In genomic region chr22:23414727-23415489, GRCh38 we compare ENCODE assay signal across 21 cellular contexts.
"Had no signal": no experiment of that assay in that cellular context is flagged by ENCODE, and none has a peak within 500 bp of the region (broad histone marks: within the 10 kb centered on the region; RNA-seq: fewer than 3 reads in every experiment).

No MANE protein-coding gene starts in this region.

- H3K9me3 ChIP-seq: left ventricle myocardium inferior, right lobe of liver, testis had no signal

- H3K9ac ChIP-seq: parathyroid adenoma had no signal

- DNase-seq: activated CD8-positive, alpha-beta memory T cell treated with anti-CD3 and anti-CD28 coated beads for 24 hours; activated CD8-positive, alpha-beta memory T cell treated with anti-CD3 and anti-CD28 coated beads, Interleukin-2, amount 50 U/mL, for 4 hours; activated naive CD4-positive, alpha-beta T cell treated with Interleukin-2 at 50 U/mL for 16 hours; activated T-cell treated with anti-CD3 and anti-CD28 coated beads, Interleukin-2, amount 50 U/mL, for 24 hours; amygdala; dermis blood vessel endothelial cell; effector CD8-positive, alpha-beta T cell; foreskin keratinocyte; kidney glomerular epithelial cell; left ventricle myocardium inferior; nephron progenitor cell; nucleus accumbens; right lobe of liver; stimulated activated CD4-positive, alpha-beta T cell treated with anti-CD3 and anti-CD28 coated beads, Interleukin-2, amount 100 ng/mL, for 24 hours; stimulated activated naive CD8-positive, alpha-beta T cell treated with anti-CD3 and anti-CD28 coated beads, Interleukin-15, amount 100 ng/mL, for 72 hours; T-helper 1 cell; testis had no signal

- H3K4me1 ChIP-seq: foreskin keratinocyte, left ventricle myocardium inferior, parathyroid adenoma, right lobe of liver, testis had no signal

- H3K4me3 Mint-ChIP-seq: activated T-cell treated with anti-CD3 and anti-CD28 coated beads, Interleukin-2, amount 50 U/mL, for 24 hours; nephron progenitor cell; stimulated activated effector memory CD8-positive, alpha-beta T cell treated with anti-CD3 and anti-CD28 coated beads, Interleukin-12 subunit alpha, Interleukin-12 subunit beta, amount 100 ng/mL, for 72 hours; stimulated activated naive CD8-positive, alpha-beta T cell treated with anti-CD3 and anti-CD28 coated beads, Interleukin-15, amount 100 ng/mL, for 72 hours had no signal

- ATAC-seq: foreskin keratinocyte; stimulated activated effector memory CD8-positive, alpha-beta T cell treated with anti-CD3 and anti-CD28 coated beads, Interleukin-12 subunit alpha, Interleukin-12 subunit beta, amount 100 ng/mL, for 72 hours; stimulated activated naive CD8-positive, alpha-beta T cell treated with anti-CD3 and anti-CD28 coated beads, Interleukin-15, amount 100 ng/mL, for 72 hours had no signal

- H3K36me3 Mint-ChIP-seq: stimulated activated effector memory CD8-positive, alpha-beta T cell treated with anti-CD3 and anti-CD28 coated beads, Interleukin-12 subunit alpha, Interleukin-12 subunit beta, amount 100 ng/mL, for 72 hours had no signal

- H3K4me3 ChIP-seq: left ventricle myocardium inferior, right lobe of liver, skin epidermis, testis had no signal

- H3K27me3 ChIP-seq: right lobe of liver, testis had no signal

- H3K36me3 ChIP-seq: left ventricle myocardium inferior, right lobe of liver had no signal

- H3K9me3 Mint-ChIP-seq: activated T-cell treated with anti-CD3 and anti-CD28 coated beads, Interleukin-2, amount 50 U/mL, for 24 hours; activated T-helper 2 cell treated with anti-CD3 and anti-CD28 coated beads, Interferon-gamma antibody, Interleukin-2, Interleukin-4, amounts not matched to agents 10 μg/mL and 5 μg/mL and 100 μg/mL, durations not matched to agents 14 hours and 24 hours and 36 hours; stimulated activated effector memory CD8-positive, alpha-beta T cell treated with anti-CD3 and anti-CD28 coated beads, Interleukin-12 subunit alpha, Interleukin-12 subunit beta, amount 100 ng/mL, for 72 hours; stimulated activated naive CD8-positive, alpha-beta T cell treated with anti-CD3 and anti-CD28 coated beads, Interleukin-15, amount 100 ng/mL, for 72 hours had no signal

- H3K27me3 Mint-ChIP-seq: activated T-cell treated with anti-CD3 and anti-CD28 coated beads, Interleukin-2, amount 50 U/mL, for 24 hours had no signal

- H3K27ac ChIP-seq: foreskin keratinocyte, left ventricle myocardium inferior, parathyroid adenoma, right lobe of liver, skin epidermis, testis had no signal

- H3K79me2 ChIP-seq: parathyroid adenoma had no signal

- H3K27ac Mint-ChIP-seq: activated T-cell treated with anti-CD3 and anti-CD28 coated beads, Interleukin-2, amount 50 U/mL, for 24 hours; activated T-helper 2 cell treated with anti-CD3 and anti-CD28 coated beads, Interferon-gamma antibody, Interleukin-2, Interleukin-4, amounts not matched to agents 10 μg/mL and 5 μg/mL and 100 μg/mL, durations not matched to agents 14 hours and 24 hours and 36 hours; stimulated activated effector memory CD8-positive, alpha-beta T cell treated with anti-CD3 and anti-CD28 coated beads, Interleukin-12 subunit alpha, Interleukin-12 subunit beta, amount 100 ng/mL, for 72 hours; stimulated activated naive CD8-positive, alpha-beta T cell treated with anti-CD3 and anti-CD28 coated beads, Interleukin-15, amount 100 ng/mL, for 72 hours had no signal

- H3K4me1 Mint-ChIP-seq: stimulated activated effector memory CD8-positive, alpha-beta T cell treated with anti-CD3 and anti-CD28 coated beads, Interleukin-12 subunit alpha, Interleukin-12 subunit beta, amount 100 ng/mL, for 72 hours had no signal
